17 cellular contexts compared by ENCODE assay signal in genomic region chr16:56994311-56994710, GRCh38. TPM values are rescaled to one million over a fixed set of nuclear protein-coding genes. Genes with fewer than 3 reads are reported as not detected.
DNase-seq lines count a peak whose midpoint lies in the region; ATAC-seq, FAIRE-seq and TF ChIP-seq lines count a peak whose summit lies in the region.
"Had no signal": no experiment of that assay in that cellular context is flagged by ENCODE, and none has a peak within 500 bp of the region (broad histone marks: within the 10 kb centered on the region; RNA-seq: fewer than 3 reads in every experiment).

No MANE protein-coding gene starts in this region.

- peaks cover 2% of the 10 kb centered on the region; the same call in 1 of the 2 replicates for H3K23me2 ChIP-seq in H1 (ENCODE audit: low read depth, low read length)

- H4K8ac ChIP-seq in H1 (ENCODE audit: extremely low read depth, insufficient read depth, low read length), result no peak overlapping the region

- H3K36me3 ChIP-seq in left ventricle myocardium inferior, result no peaks in the 10 kb centered on the region
- H3K36me3 ChIP-seq in heart right ventricle, result peaks cover 0 to 54% (median 0%) of the 10 kb centered on the region in 9 donors
- H3K36me3 ChIP-seq in H1 (ENCODE audit: control insufficient read depth in 2 of 4, insufficient read depth in 4 of 4, low read length in 3 of 4), result no peaks in the 10 kb centered on the region
- H3K36me3 ChIP-seq in MG63, result peaks cover 15% of the 10 kb centered on the region

- H3K27ac ChIP-seq in left ventricle myocardium inferior (replicated peaks), result peak overlapping the region; percentile 20
- peak overlapping the region in 1 of 10 donors; percentile 37 for H3K27ac ChIP-seq in heart right ventricle
- no peak overlapping the region for H3K27ac ChIP-seq in H1 (ENCODE audit: low read depth, low read length)
- H3K27ac ChIP-seq: foreskin keratinocyte had no signal

- no peak overlapping the region for H2BK12ac ChIP-seq in H1 (ENCODE audit: low read depth, low read length)

- H3K27me3 Mint-ChIP-seq in T-helper 2 cell treated with Interferon-gamma antibody and Interleukin-4, amounts not matched to agents 5 μg/mL and 100 μg/mL, for 36 hours (ENCODE audit: low read depth), result no peaks in the 10 kb centered on the region
- no peaks in the 10 kb centered on the region for H3K27me3 Mint-ChIP-seq in stimulated activated naive B cell treated with anti-CD40 and anti-IgM and Interleukin-4, amounts not matched to agents 10 μg/mL and 1 μg/mL and 100 μg/mL, for 72 hours

- H3K79me1 ChIP-seq in H1 (ENCODE audit: low read depth, low read length), result no peaks in the 10 kb centered on the region

- peaks cover 75% of the 10 kb centered on the region for H3K36me3 Mint-ChIP-seq in T-helper 2 cell treated with Interferon-gamma antibody and Interleukin-4, amounts not matched to agents 5 μg/mL and 100 μg/mL, for 36 hours (ENCODE audit: low read depth)
- peaks cover 62 to 71% of the 10 kb centered on the region in 2 donors for H3K36me3 Mint-ChIP-seq in stimulated activated naive B cell treated with anti-CD40 and anti-IgM and Interleukin-4, amounts not matched to agents 10 μg/mL and 1 μg/mL and 100 μg/mL, for 72 hours

- H2AK5ac ChIP-seq in H1 (ENCODE audit: low read depth, low read length), result no peak overlapping the region

- no peak overlapping the region for H2BK5ac ChIP-seq in H1 (ENCODE audit: low read depth, low read length)

- intact Hi-C loops in left ventricle myocardium inferior (cut with micrococcal nuclease) (no loop called here), heart right ventricle (cut with DNase I) (loop anchor here in 1 of 10 donors (2.0 kb wide), 1 partner anchor 18 kb away; no protein-coding TSS in a partner anchor)

- H4K5ac ChIP-seq in H1 (ENCODE audit: insufficient read length, low read depth, low read length), result no peak overlapping the region

- H3K4me3 ChIP-seq in left ventricle myocardium inferior, result no peak overlapping the region
- H3K4me3 ChIP-seq in heart right ventricle, result no peak overlapping the region
- no peak overlapping the region for H3K4me3 ChIP-seq in H1 (ENCODE audit: extremely low read depth in 1 of 4, insufficient read depth in 2 of 4, low read depth in 3 of 4, low read length in 4 of 4)
- no peak overlapping the region for H3K4me3 ChIP-seq in MG63

- H3K4me2 ChIP-seq in H1 (ENCODE audit: insufficient read depth in 1 of 2, low read depth in 2 of 2, low read length in 2 of 2), result no peak overlapping the region

- no peaks in the 10 kb centered on the region for H3K9me3 Mint-ChIP-seq in T-helper 2 cell treated with Interferon-gamma antibody and Interleukin-4, amounts not matched to agents 5 μg/mL and 100 μg/mL, for 36 hours
- no peaks in the 10 kb centered on the region for H3K9me3 Mint-ChIP-seq in stimulated activated naive B cell treated with anti-CD40 and anti-IgM and Interleukin-4, amounts not matched to agents 10 μg/mL and 1 μg/mL and 100 μg/mL, for 72 hours

- no peaks in the 10 kb centered on the region for H3K27me3 ChIP-seq in left ventricle myocardium inferior (ENCODE audit: low read depth)
- H3K27me3 ChIP-seq in heart right ventricle, result peaks cover 0 to 3% (median 0%) of the 10 kb centered on the region in 7 donors
- H3K27me3 ChIP-seq in H1 (replicated peaks in 1 of 4; ENCODE audit: control insufficient read depth in 3 of 4, extremely low read depth in 1 of 4, insufficient read depth in 3 of 4, low read length in 3 of 4), result peaks cover 0 to 17% (median 16%) of the 10 kb centered on the region in 4 experiments; a peak in 6 of 7 replicates
- H3K27me3 ChIP-seq in MG63, result no peaks in the 10 kb centered on the region
- H3K27me3 ChIP-seq: foreskin keratinocyte had no signal

- no peak overlapping the region; a peak in 1 of 7 replicates for H3K9ac ChIP-seq in H1 (replicated peaks in 1 of 4; ENCODE audit: extremely low read depth in 1 of 4, low read depth in 3 of 4, low read length in 3 of 4)

- no peak for TF ChIP-seq POLR2A in H1 (IDR thresholded peaks at IDR 0.05; ENCODE audit: control extremely low read depth in 1 of 2, low read depth in 2 of 2, low read length in 2 of 2)

- peak overlapping the region; percentile 80 for H3K27ac Mint-ChIP-seq in T-helper 2 cell treated with Interferon-gamma antibody and Interleukin-4, amounts not matched to agents 5 μg/mL and 100 μg/mL, for 36 hours
- H3K27ac Mint-ChIP-seq in stimulated activated naive B cell treated with anti-CD40 and anti-IgM and Interleukin-4, amounts not matched to agents 10 μg/mL and 1 μg/mL and 100 μg/mL, for 72 hours, result peak overlapping the region; percentile 75

- CTCF ChIA-PET in H1 (lab: Charles Lee; ENCODE audit: partially characterized antibody), result interaction anchor here (1.7 kb wide), 2 partner anchors 28 to 52 kb away, joined by 6 read pairs; no protein-coding TSS in a partner anchor

- H3K56ac ChIP-seq in H1 (replicated peaks; ENCODE audit: insufficient read length, low read depth, low read length), result no peak overlapping the region

- no peak overlapping the region for H4K91ac ChIP-seq in H1 (replicated peaks; ENCODE audit: insufficient read length, low read length)

- H3K9me3 ChIP-seq in left ventricle myocardium inferior (replicated peaks) (no peaks in the 10 kb centered on the region), heart right ventricle (no peaks in the 10 kb centered on the region), H1 (ENCODE audit: insufficient read depth in 2 of 2, low read depth in 1 of 2, low read length in 1 of 2) (no peaks in the 10 kb centered on the region), MG63 (no peaks in the 10 kb centered on the region)

- no peak for TF ChIP-seq CTCF in left ventricle myocardium inferior (IDR thresholded peaks at IDR 0.05; ENCODE audit: borderline replicate concordance)
- no peak for TF ChIP-seq CTCF in heart right ventricle (IDR thresholded peaks at IDR 0.05)
- TF ChIP-seq CTCF in H1 (IDR thresholded peaks at IDR 0.05; ENCODE audit: control extremely low read depth in 1 of 3, insufficient read depth in 1 of 3, low read depth in 1 of 3, low read length in 3 of 3), result no peak

- no peak overlapping the region for H3K14ac ChIP-seq in H1 (ENCODE audit: insufficient read length)

- no peak for TF ChIP-seq EP300 in H1 (IDR thresholded peaks at IDR 0.05; ENCODE audit: borderline replicate concordance in 1 of 2, low read depth in 2 of 2, low read length in 2 of 2)

- H3K4me3 Mint-ChIP-seq in T-helper 2 cell treated with Interferon-gamma antibody and Interleukin-4, amounts not matched to agents 5 μg/mL and 100 μg/mL, for 36 hours, result peak overlapping the region; percentile 73
- H3K4me3 Mint-ChIP-seq in stimulated activated naive B cell treated with anti-CD40 and anti-IgM and Interleukin-4, amounts not matched to agents 10 μg/mL and 1 μg/mL and 100 μg/mL, for 72 hours, result peak overlapping the region; percentile 47 to 66

- peak overlapping the region; percentile 19; the same call in 1 of the 2 replicates for H2AFZ ChIP-seq in H1 (ENCODE audit: low read length)

- no peak overlapping the region for H3K4ac ChIP-seq in H1 (replicated peaks; ENCODE audit: insufficient read length, low read depth, low read length)

- POLR2A ChIA-PET in H1 (lab: Charles Lee; ENCODE audit: partially characterized antibody), result no interaction called here

- H2BK20ac ChIP-seq in H1 (ENCODE audit: low read length), result no peak overlapping the region

- H3K23ac ChIP-seq in H1 (ENCODE audit: insufficient read length), result no peak overlapping the region

- H3K4me1 Mint-ChIP-seq in T-helper 2 cell treated with Interferon-gamma antibody and Interleukin-4, amounts not matched to agents 5 μg/mL and 100 μg/mL, for 36 hours (ENCODE audit: low read depth), result peaks cover 66% of the 10 kb centered on the region
- H3K4me1 Mint-ChIP-seq in stimulated activated naive B cell treated with anti-CD40 and anti-IgM and Interleukin-4, amounts not matched to agents 10 μg/mL and 1 μg/mL and 100 μg/mL, for 72 hours, result peaks cover 46 to 79% of the 10 kb centered on the region in 2 donors

- no peak for DNase-seq in left ventricle myocardium inferior
- no peak for DNase-seq in heart right ventricle
- DNase-seq in T-helper 2 cell treated with Interferon-gamma antibody and Interleukin-4, amounts not matched to agents 5 μg/mL and 100 μg/mL, for 36 hours (ENCODE audit: low spot score), result no peak
- no peak for DNase-seq in H1 (ENCODE audit: low read depth in 1 of 2, low spot score in 2 of 2)
- no peak for DNase-seq in stimulated activated naive B cell treated with anti-CD40 and anti-IgM and Interleukin-4, amounts not matched to agents 10 μg/mL and 1 μg/mL and 100 μg/mL, for 72 hours
- no peak for DNase-seq in MG63
- DNase-seq: activated CD8-positive, alpha-beta memory T cell treated with anti-CD3 and anti-CD28 coated beads for 24 hours; central memory CD4-positive, alpha-beta T cell; foreskin keratinocyte; NCI-H187 treated with DMSO at 0.1 percent for 48 hours; NCI-H510A treated with DMSO at 0.1 percent for 48 hours; PC-3; stimulated activated CD4-positive, alpha-beta T cell treated with anti-CD3 and anti-CD28 coated beads, Interleukin-1b, Interleukin-23, amount 100 ng/mL, for 48 hours had no signal

- no peaks in the 10 kb centered on the region for H4K20me1 ChIP-seq in H1 (replicated peaks in 1 of 2; ENCODE audit: control insufficient read depth in 1 of 2, insufficient read depth in 2 of 2, low read length in 2 of 2)

- no peak overlapping the region for H2BK15ac ChIP-seq in H1 (ENCODE audit: low read length)

- no peak for FAIRE-seq in H1 (lab: Jason Lieb, UNC)
- FAIRE-seq: endometrium, TTC549 had no signal

- no peaks in the 10 kb centered on the region for H3K79me2 ChIP-seq in H1 (ENCODE audit: control insufficient read depth in 1 of 2, insufficient read depth in 2 of 2, low read length in 2 of 2)

- 67 to 81% methylated on average over 5 of the region's 5 CpGs for WGBS in heart right ventricle, 2 donors
- WGBS in H1 (ENCODE audit: extremely low coverage in 1 of 2, insufficient coverage in 1 of 2, insufficient read length in 1 of 2, insufficient replicate concordance in 2 of 2, low coverage in 1 of 2, low lambda C conversion rate in 2 of 2, missing lambda C conversion rate in 1 of 2), 2 experiments, result 83% methylated on average over 5 of the region's 5 CpGs; no CpG with 5 or more reads in 1 of the 2 experiments

- ATAC-seq in heart right ventricle (no peak), HG03442 (IDR thresholded peaks at IDR 0.05; ENCODE audit: unreplicated experiment) (no peak), HG02798 (IDR thresholded peaks at IDR 0.05; ENCODE audit: poor library complexity, unreplicated experiment) (no peak)
- ATAC-seq in stimulated activated naive B cell treated with anti-CD40 and anti-IgM and Interleukin-4, amounts not matched to agents 10 μg/mL and 1 μg/mL and 100 μg/mL, for 72 hours (replicated peaks), result no peak
- ATAC-seq: foreskin keratinocyte, PC-3 had no signal

- TF ChIP-seq RAD21 in H1 (IDR thresholded peaks at IDR 0.05 in 1 of 2, conservative IDR thresholded peaks at IDR 0.05 in 1 of 2; ENCODE audit: low read depth in 2 of 2, low read length in 2 of 2), result no peak

- peaks cover 63% of the 10 kb centered on the region for H3K4me1 ChIP-seq in left ventricle myocardium inferior
- peaks cover 4 to 73% (median 47%) of the 10 kb centered on the region in 9 donors for H3K4me1 ChIP-seq in heart right ventricle
- H3K4me1 ChIP-seq in H1 (replicated peaks in 1 of 4; ENCODE audit: control insufficient read depth in 3 of 4, insufficient read depth in 4 of 4, low read length in 3 of 4), result peaks cover 0 to 5% (median 0%) of the 10 kb centered on the region in 4 experiments; a peak in 2 of 7 replicates

- H2BK120ac ChIP-seq in H1 (replicated peaks; ENCODE audit: low read depth, low read length), result no peak overlapping the region

- H3K18ac ChIP-seq in H1 (ENCODE audit: extremely low read depth, low read length), result no peak overlapping the region

RNA-seq across cellular contexts. Expression of gene NLRC5, which starts 5.0 kb away (rescaled TPM):
- total RNA-seq in left ventricle myocardium inferior, result 6.6 TPM
- total RNA-seq in heart right ventricle, result 10 to 100 TPM in 8 of 10 donors, 1 to 10 TPM in 2; 7.5 to 49.6 (median 13.5) TPM
- polyA plus RNA-seq in heart right ventricle, result 10 to 100 TPM in 1 of 2 donors, 1 to 10 TPM in 1; 6.2 to 26.0 TPM
- total RNA-seq in H1 (2021; fragmentation: NEBNext Ultra II Directional; extraction: Animal tissue kit (Norgen Biotek cat#: 25700)), result 2.8 and 3.2 TPM in 2 replicates
- 2.0 and 2.2 TPM in 2 replicates for polyA plus RNA-seq in H1 (2011; rRNA removed)
- polyA plus RNA-seq in H1 (2011; cell fraction: cytosol; rRNA removed), result 1.8 TPM
- polyA plus RNA-seq in H1 (2011; cell fraction: nucleus; rRNA removed), result 8.8 TPM
- 0.97 to 4.4 TPM (median 2.8 TPM) in 4 replicates for polyA plus RNA-seq in H1 (2012, experiment 1 of 2)
- polyA plus RNA-seq in H1 (2012, experiment 2 of 2), result 1.3 TPM
- 1.3 TPM for polyA plus RNA-seq in H1 (2013, experiment 1 of 2)
- polyA plus RNA-seq in H1 (2013, experiment 2 of 2), result 1.1 TPM
- polyA minus RNA-seq in H1 (2011; rRNA and poly(A)+ RNA removed), result 4.4 and 5.0 TPM in 2 replicates
- polyA minus RNA-seq in H1 (2011; cell fraction: cytosol; rRNA and poly(A)+ RNA removed), result 2.4 TPM
- polyA minus RNA-seq in H1 (2011; cell fraction: nucleus; rRNA and poly(A)+ RNA removed), result 10.5 TPM
- 4.9 and 11.7 TPM in 2 replicates for total RNA-seq in MG63 (2014; rRNA removed; shearing (Covaris generic); ENCODE audit: low replicate concordance)

RNA-seq across cellular contexts. Expression of gene CETP, which starts 32.6 kb away (rescaled TPM):
- total RNA-seq in left ventricle myocardium inferior (0.16 TPM), heart right ventricle (1 to 10 TPM in 1 of 10 donors, under 1 TPM in 6, not detected in 3; 0.17 to 2.1 (median 0.31) TPM)
- polyA plus RNA-seq in heart right ventricle (under 1 TPM; 0.15 to 0.32 TPM), H1 (2011; rRNA removed) (not detected in 2 replicates)
- total RNA-seq in H1 (2021; fragmentation: NEBNext Ultra II Directional; extraction: Animal tissue kit (Norgen Biotek cat#: 25700)), result not detected in 2 replicates
- polyA plus RNA-seq in H1 (2011; cell fraction: cytosol; rRNA removed), result not detected
- not detected for polyA plus RNA-seq in H1 (2011; cell fraction: nucleus; rRNA removed)
- 0.09 TPM in 1 of 4 replicates, not detected in the others for polyA plus RNA-seq in H1 (2012, experiment 1 of 2)
- polyA plus RNA-seq in H1 (2012, experiment 2 of 2), result not detected
- polyA plus RNA-seq in H1 (2013, experiment 1 of 2), result not detected
- 0.02 TPM for polyA plus RNA-seq in H1 (2013, experiment 2 of 2)
- not detected in 2 replicates for polyA minus RNA-seq in H1 (2011; rRNA and poly(A)+ RNA removed)
- not detected for polyA minus RNA-seq in H1 (2011; cell fraction: cytosol; rRNA and poly(A)+ RNA removed)
- polyA minus RNA-seq in H1 (2011; cell fraction: nucleus; rRNA and poly(A)+ RNA removed), result not detected
- total RNA-seq in MG63 (2014; rRNA removed; shearing (Covaris generic); ENCODE audit: low replicate concordance), result not detected in 2 replicates
- total RNA-seq: foreskin keratinocyte, PC-3 had no signal
- polyA plus RNA-seq: foreskin keratinocyte had no signal
